1 cellular context compared by ENCODE assay signal in the genomic region with DNA sequence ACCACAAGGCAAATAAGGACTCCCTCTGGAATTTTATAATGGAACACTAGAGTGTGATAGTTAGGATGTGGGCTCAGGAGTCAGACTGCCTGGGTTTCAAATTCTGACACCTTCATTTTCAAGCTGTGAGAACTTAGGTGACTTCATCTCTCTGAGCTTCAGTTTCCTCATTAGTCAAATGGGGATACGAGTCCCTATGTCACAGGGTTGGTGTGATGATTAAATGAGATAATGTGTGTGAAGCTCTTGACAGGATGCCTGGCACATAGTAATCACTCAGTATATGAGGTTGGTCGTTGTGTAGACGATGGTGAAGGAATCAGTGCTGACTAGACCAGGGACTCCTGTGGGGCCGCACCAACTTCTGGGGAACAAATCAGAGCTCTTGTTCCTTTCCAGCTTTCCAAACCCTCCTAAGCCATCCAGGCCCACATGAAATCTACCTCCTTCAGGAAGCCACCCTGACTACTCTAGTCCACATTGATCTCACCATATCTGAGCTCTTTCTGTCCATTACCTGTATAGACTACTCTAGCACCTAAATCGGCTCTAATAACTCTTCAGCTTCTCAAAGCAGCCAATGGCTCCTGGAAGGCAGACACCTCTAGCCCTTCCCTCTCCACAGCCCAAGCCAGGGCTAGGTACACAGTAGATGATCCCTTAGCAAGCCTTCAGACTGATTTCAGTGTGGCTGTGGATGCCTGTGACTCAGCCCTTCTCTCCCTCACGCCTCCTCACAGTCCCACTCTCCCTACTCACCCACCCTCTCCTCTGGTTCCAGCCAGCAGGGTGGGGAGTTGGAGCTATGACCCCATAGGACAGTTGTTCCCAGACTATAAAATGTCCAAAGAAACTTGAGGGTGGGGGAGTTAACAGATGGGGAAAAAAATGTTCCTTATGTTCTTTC.
TF ChIP-seq lines count a peak whose summit lies in the region.

No MANE protein-coding gene starts in this region.

TF ChIP-seq in K562, 482 proteins besides CTCF, POLR2A, EP300 and RAD21 (continues in another document):
- no peak for TF ChIP-seq CREBBP (IDR thresholded peaks at IDR 0.05; ENCODE audit: low read depth, low read length)
- TF ChIP-seq CREM (IDR thresholded peaks at IDR 0.05; ENCODE audit: low read depth): no peak
- no peak for TF ChIP-seq SMC3 (conservative IDR thresholded peaks at IDR 0.05; ENCODE audit: insufficient read depth, low read depth, low read length)
- TF ChIP-seq NR1H2 (CRISPR knock-in tag; IDR thresholded peaks at IDR 0.05): no peak
- TF ChIP-seq FOXA3 (CRISPR knock-in tag; conservative IDR thresholded peaks at IDR 0.05 in 1 of 2, IDR thresholded peaks at IDR 0.05 in 1 of 2): 0 out of 4 replicates have a peak, but pooled peaks of 1 of the 2 experiments have one; percentile 24
- TF ChIP-seq, protein P1, sequence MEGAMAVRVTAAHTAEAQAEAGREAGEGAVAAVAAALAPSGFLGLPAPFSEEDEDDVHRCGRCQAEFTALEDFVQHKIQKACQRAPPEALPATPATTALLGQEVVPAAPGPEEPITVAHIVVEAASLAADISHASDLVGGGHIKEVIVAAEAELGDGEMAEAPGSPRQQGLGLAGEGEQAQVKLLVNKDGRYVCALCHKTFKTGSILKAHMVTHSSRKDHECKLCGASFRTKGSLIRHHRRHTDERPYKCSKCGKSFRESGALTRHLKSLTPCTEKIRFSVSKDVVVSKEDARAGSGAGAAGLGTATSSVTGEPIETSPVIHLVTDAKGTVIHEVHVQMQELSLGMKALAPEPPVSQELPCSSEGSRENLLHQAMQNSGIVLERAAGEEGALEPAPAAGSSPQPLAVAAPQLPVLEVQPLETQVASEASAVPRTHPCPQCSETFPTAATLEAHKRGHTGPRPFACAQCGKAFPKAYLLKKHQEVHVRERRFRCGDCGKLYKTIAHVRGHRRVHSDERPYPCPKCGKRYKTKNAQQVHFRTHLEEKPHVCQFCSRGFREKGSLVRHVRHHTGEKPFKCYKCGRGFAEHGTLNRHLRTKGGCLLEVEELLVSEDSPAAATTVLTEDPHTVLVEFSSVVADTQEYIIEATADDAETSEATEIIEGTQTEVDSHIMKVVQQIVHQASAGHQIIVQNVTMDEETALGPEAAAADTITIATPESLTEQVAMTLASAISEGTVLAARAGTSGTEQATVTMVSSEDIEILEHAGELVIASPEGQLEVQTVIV (CRISPR knock-in tag; IDR thresholded peaks at IDR 0.05; ENCODE audit: borderline replicate concordance): no peak
- no peak for TF ChIP-seq PPARD (CRISPR knock-in tag; IDR thresholded peaks at IDR 0.05)
- TF ChIP-seq, protein P2, sequence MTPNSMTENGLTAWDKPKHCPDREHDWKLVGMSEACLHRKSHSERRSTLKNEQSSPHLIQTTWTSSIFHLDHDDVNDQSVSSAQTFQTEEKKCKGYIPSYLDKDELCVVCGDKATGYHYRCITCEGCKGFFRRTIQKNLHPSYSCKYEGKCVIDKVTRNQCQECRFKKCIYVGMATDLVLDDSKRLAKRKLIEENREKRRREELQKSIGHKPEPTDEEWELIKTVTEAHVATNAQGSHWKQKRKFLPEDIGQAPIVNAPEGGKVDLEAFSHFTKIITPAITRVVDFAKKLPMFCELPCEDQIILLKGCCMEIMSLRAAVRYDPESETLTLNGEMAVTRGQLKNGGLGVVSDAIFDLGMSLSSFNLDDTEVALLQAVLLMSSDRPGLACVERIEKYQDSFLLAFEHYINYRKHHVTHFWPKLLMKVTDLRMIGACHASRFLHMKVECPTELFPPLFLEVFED (CRISPR knock-in tag; conservative IDR thresholded peaks at IDR 0.05): no peak
- TF ChIP-seq TAF1 (IDR thresholded peaks at IDR 0.05; ENCODE audit: control insufficient read depth, extremely low read depth, insufficient read depth, low read length, severe bottlenecking): no peak
- TF ChIP-seq KAT8 (IDR thresholded peaks at IDR 0.05; ENCODE audit: low read depth): no peak
- no peak for TF ChIP-seq PHF21A (IDR thresholded peaks at IDR 0.05; ENCODE audit: borderline replicate concordance, low read depth)
- no peak for TF ChIP-seq TBL1XR1 (IDR thresholded peaks at IDR 0.05; ENCODE audit: low read length in 2 of 2)
- TF ChIP-seq, protein P3, sequence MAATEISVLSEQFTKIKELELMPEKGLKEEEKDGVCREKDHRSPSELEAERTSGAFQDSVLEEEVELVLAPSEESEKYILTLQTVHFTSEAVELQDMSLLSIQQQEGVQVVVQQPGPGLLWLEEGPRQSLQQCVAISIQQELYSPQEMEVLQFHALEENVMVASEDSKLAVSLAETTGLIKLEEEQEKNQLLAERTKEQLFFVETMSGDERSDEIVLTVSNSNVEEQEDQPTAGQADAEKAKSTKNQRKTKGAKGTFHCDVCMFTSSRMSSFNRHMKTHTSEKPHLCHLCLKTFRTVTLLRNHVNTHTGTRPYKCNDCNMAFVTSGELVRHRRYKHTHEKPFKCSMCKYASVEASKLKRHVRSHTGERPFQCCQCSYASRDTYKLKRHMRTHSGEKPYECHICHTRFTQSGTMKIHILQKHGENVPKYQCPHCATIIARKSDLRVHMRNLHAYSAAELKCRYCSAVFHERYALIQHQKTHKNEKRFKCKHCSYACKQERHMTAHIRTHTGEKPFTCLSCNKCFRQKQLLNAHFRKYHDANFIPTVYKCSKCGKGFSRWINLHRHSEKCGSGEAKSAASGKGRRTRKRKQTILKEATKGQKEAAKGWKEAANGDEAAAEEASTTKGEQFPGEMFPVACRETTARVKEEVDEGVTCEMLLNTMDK (IDR thresholded peaks at IDR 0.05; ENCODE audit: borderline replicate concordance, insufficient read depth, low read depth, low read length, poor library complexity, severe bottlenecking): no peak
- TF ChIP-seq, protein P4, sequence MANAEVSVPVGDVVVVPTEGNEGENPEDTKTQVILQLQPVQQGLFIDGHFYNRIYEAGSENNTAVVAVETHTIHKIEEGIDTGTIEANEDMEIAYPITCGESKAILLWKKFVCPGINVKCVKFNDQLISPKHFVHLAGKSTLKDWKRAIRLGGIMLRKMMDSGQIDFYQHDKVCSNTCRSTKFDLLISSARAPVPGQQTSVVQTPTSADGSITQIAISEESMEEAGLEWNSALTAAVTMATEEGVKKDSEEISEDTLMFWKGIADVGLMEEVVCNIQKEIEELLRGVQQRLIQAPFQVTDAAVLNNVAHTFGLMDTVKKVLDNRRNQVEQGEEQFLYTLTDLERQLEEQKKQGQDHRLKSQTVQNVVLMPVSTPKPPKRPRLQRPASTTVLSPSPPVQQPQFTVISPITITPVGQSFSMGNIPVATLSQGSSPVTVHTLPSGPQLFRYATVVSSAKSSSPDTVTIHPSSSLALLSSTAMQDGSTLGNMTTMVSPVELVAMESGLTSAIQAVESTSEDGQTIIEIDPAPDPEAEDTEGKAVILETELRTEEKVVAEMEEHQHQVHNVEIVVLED (CRISPR knock-in tag; IDR thresholded peaks at IDR 0.05): no peak
- no peak for TF ChIP-seq POLR2AphosphoS5 (IDR thresholded peaks at IDR 0.05; ENCODE audit: control insufficient read depth, insufficient read depth, low read depth, low read length)
- peak; percentile 40; the same call in 1 of the 2 replicates for TF ChIP-seq EHMT2 (IDR thresholded peaks at IDR 0.05)
- 0 out of 2 replicates have a peak, but pooled peaks have one; percentile 33 for TF ChIP-seq DPF2 (IDR thresholded peaks at IDR 0.05)
- TF ChIP-seq KDM4B (IDR thresholded peaks at IDR 0.05; ENCODE audit: borderline replicate concordance in 2 of 2, low read depth in 1 of 2): no peak
- TF ChIP-seq JUND (IDR thresholded peaks at IDR 0.05; ENCODE audit: borderline replicate concordance, low read depth, low read length): peak; percentile 50; the same call in 1 of the 2 replicates
- TF ChIP-seq JUND (tag; IDR thresholded peaks at IDR 0.05; ENCODE audit: borderline replicate concordance, low read depth, low read length): no peak; the same call in 2 of the 3 replicates
- TF ChIP-seq EGR1 (conservative IDR thresholded peaks at IDR 0.05): peak; percentile 87
- TF ChIP-seq, protein P5, sequence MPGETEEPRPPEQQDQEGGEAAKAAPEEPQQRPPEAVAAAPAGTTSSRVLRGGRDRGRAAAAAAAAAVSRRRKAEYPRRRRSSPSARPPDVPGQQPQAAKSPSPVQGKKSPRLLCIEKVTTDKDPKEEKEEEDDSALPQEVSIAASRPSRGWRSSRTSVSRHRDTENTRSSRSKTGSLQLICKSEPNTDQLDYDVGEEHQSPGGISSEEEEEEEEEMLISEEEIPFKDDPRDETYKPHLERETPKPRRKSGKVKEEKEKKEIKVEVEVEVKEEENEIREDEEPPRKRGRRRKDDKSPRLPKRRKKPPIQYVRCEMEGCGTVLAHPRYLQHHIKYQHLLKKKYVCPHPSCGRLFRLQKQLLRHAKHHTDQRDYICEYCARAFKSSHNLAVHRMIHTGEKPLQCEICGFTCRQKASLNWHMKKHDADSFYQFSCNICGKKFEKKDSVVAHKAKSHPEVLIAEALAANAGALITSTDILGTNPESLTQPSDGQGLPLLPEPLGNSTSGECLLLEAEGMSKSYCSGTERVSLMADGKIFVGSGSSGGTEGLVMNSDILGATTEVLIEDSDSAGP (CRISPR knock-in tag; IDR thresholded peaks at IDR 0.05): no peak
- no peak for TF ChIP-seq OTX1 (CRISPR knock-in tag; IDR thresholded peaks at IDR 0.05)
- TF ChIP-seq, protein P6, sequence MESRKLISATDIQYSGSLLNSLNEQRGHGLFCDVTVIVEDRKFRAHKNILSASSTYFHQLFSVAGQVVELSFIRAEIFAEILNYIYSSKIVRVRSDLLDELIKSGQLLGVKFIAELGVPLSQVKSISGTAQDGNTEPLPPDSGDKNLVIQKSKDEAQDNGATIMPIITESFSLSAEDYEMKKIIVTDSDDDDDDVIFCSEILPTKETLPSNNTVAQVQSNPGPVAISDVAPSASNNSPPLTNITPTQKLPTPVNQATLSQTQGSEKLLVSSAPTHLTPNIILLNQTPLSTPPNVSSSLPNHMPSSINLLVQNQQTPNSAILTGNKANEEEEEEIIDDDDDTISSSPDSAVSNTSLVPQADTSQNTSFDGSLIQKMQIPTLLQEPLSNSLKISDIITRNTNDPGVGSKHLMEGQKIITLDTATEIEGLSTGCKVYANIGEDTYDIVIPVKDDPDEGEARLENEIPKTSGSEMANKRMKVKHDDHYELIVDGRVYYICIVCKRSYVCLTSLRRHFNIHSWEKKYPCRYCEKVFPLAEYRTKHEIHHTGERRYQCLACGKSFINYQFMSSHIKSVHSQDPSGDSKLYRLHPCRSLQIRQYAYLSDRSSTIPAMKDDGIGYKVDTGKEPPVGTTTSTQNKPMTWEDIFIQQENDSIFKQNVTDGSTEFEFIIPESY (CRISPR knock-in tag; IDR thresholded peaks at IDR 0.05): no peak
- TF ChIP-seq PHB (CRISPR knock-in tag; IDR thresholded peaks at IDR 0.05): no peak
- no peak for TF ChIP-seq IFI16 (CRISPR knock-in tag; IDR thresholded peaks at IDR 0.05)
- TF ChIP-seq KDM5B (IDR thresholded peaks at IDR 0.05; ENCODE audit: insufficient replicate concordance, low read depth, low read length): no peak
- TF ChIP-seq ZNF696 (CRISPR knock-in tag; conservative IDR thresholded peaks at IDR 0.05): no peak
- TF ChIP-seq, protein P7, sequence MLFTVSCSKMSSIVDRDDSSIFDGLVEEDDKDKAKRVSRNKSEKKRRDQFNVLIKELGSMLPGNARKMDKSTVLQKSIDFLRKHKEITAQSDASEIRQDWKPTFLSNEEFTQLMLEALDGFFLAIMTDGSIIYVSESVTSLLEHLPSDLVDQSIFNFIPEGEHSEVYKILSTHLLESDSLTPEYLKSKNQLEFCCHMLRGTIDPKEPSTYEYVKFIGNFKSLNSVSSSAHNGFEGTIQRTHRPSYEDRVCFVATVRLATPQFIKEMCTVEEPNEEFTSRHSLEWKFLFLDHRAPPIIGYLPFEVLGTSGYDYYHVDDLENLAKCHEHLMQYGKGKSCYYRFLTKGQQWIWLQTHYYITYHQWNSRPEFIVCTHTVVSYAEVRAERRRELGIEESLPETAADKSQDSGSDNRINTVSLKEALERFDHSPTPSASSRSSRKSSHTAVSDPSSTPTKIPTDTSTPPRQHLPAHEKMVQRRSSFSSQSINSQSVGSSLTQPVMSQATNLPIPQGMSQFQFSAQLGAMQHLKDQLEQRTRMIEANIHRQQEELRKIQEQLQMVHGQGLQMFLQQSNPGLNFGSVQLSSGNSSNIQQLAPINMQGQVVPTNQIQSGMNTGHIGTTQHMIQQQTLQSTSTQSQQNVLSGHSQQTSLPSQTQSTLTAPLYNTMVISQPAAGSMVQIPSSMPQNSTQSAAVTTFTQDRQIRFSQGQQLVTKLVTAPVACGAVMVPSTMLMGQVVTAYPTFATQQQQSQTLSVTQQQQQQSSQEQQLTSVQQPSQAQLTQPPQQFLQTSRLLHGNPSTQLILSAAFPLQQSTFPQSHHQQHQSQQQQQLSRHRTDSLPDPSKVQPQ (CRISPR knock-in tag; IDR thresholded peaks at IDR 0.05; ENCODE audit: borderline replicate concordance): no peak
- TF ChIP-seq TOE1 (IDR thresholded peaks at IDR 0.05; ENCODE audit: borderline replicate concordance): no peak
- TF ChIP-seq TOE1 (CRISPR knock-in tag; IDR thresholded peaks at IDR 0.05; ENCODE audit: borderline replicate concordance, low read depth): no peak
- no peak for TF ChIP-seq POLR3G (IDR thresholded peaks at IDR 0.05; ENCODE audit: extremely low read depth, insufficient read length, insufficient replicate concordance)
- TF ChIP-seq, protein P8, sequence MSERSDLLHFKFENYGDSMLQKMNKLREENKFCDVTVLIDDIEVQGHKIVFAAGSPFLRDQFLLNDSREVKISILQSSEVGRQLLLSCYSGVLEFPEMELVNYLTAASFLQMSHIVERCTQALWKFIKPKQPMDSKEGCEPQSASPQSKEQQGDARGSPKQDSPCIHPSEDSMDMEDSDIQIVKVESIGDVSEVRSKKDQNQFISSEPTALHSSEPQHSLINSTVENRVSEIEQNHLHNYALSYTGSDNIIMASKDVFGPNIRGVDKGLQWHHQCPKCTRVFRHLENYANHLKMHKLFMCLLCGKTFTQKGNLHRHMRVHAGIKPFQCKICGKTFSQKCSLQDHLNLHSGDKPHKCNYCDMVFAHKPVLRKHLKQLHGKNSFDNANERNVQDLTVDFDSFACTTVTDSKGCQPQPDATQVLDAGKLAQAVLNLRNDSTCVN (CRISPR knock-in tag; IDR thresholded peaks at IDR 0.05): no peak
- TF ChIP-seq ZBTB17 (CRISPR knock-in tag; IDR thresholded peaks at IDR 0.05): no peak
- no peak for TF ChIP-seq ZNF184 (CRISPR knock-in tag; IDR thresholded peaks at IDR 0.05)
- TF ChIP-seq, protein P9, sequence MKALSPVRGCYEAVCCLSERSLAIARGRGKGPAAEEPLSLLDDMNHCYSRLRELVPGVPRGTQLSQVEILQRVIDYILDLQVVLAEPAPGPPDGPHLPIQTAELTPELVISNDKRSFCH (CRISPR knock-in tag; IDR thresholded peaks at IDR 0.05): no peak
- TF ChIP-seq, protein P9 (tag; IDR thresholded peaks at IDR 0.05): no peak
- TF ChIP-seq BMI1 (IDR thresholded peaks at IDR 0.05; ENCODE audit: low read length): no peak
- no peak for TF ChIP-seq ZNF41 (CRISPR knock-in tag; conservative IDR thresholded peaks at IDR 0.05)
- no peak for TF ChIP-seq ZNF717 (CRISPR knock-in tag; IDR thresholded peaks at IDR 0.05)
- no peak for TF ChIP-seq MEIS2 (IDR thresholded peaks at IDR 0.05; ENCODE audit: partially characterized antibody)
- no peak for TF ChIP-seq ZNF165 (CRISPR knock-in tag; IDR thresholded peaks at IDR 0.05; ENCODE audit: borderline replicate concordance)
- TF ChIP-seq FOXM1 (IDR thresholded peaks at IDR 0.05; ENCODE audit: low read depth): no peak
- no peak for TF ChIP-seq FOXM1 (CRISPR knock-in tag; IDR thresholded peaks at IDR 0.05; ENCODE audit: low read depth)
- no peak for TF ChIP-seq U2AF2 (optimal IDR thresholded peaks at IDR 0.05; ENCODE audit: low read depth, low read length)
